ENCODE assay signal across 2 cellular contexts in genomic region chr12:40216516-40217288, GRCh38.
TF ChIP-seq lines count a peak whose summit lies in the region.

No MANE protein-coding gene starts in this region.

TF ChIP-seq in HEK293, 187 proteins besides CTCF, POLR2A, EP300 and RAD21 (continued from another document):
- TF ChIP-seq ZNF2 (tag by site-specific recombination; IDR thresholded peaks at IDR 0.05): no peak
- no peak for TF ChIP-seq ZNF768 (tag by site-specific recombination; IDR thresholded peaks at IDR 0.05)
- TF ChIP-seq ATF2 (tag by site-specific recombination; IDR thresholded peaks at IDR 0.05; ENCODE audit: low read depth): 0 out of 2 replicates have a peak, but pooled peaks have one; percentile 14
- peak; percentile 62 for TF ChIP-seq PRDM1 (tag by site-specific recombination; IDR thresholded peaks at IDR 0.05)
- TF ChIP-seq ZNF449 (tag by site-specific recombination; IDR thresholded peaks at IDR 0.05): no peak
- no peak for TF ChIP-seq ZNF791 (tag by site-specific recombination; IDR thresholded peaks at IDR 0.05)

TF ChIP-seq in SK-N-SH treated with all-trans-retinoic acid at 6 μM for 48 hours, 23 proteins besides CTCF, POLR2A, EP300 and RAD21 (continued from another document):
- TF ChIP-seq CREB5 (CRISPR knock-in tag; IDR thresholded peaks at IDR 0.05; ENCODE audit: low read depth) (no peak), ZNF70 (CRISPR knock-in tag; IDR thresholded peaks at IDR 0.05) (no peak)
